ENCODE assay signal across 8 cellular contexts in the genomic region with DNA sequence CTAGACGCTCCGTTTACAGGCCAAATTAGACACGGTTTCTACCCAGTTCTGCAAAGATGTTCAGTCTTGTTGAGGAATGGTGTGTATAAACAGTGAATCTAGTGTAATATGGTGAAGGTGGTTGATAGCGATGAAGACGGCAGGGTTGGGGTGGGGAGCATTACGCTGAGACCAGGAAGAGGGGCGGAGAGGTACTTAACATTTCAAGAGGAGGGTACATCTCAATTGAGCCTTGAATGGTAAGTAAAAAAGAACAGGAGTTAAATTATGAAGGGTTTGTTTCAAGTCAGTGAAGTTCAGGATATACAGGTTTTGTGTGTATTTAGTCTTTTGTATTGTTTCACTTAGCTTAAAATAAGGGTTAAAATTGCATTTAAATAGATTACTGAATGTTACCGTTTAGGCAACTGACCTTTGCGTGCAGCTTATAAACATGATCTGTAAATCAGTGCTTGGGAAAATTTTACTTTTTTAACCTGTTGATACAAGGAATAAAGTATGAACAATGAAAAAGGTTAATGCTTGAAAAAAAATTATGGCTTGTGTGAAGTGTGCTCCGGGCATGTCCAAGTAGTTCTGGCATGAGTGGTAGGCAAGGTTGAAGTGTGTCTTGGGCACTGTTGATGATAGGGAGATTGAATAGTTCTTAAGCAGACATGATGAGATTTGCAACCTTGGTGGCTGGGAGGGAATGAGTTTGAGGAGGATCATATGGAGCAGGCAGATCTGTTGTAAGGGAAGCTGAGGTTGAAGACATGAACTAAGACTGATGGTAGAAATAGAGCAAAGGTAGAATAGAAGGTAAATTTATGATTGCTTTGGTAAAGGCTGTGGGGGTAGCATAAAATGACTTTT. TPM values are rescaled to one million over a fixed set of nuclear protein-coding genes. Genes with fewer than 3 reads are reported as not detected.
DNase-seq lines count a peak whose midpoint lies in the region; ATAC-seq and TF ChIP-seq lines count a peak whose summit lies in the region.

No MANE protein-coding gene starts in this region.

- H3K9me3 ChIP-seq in MM.1S (replicated peaks; ENCODE audit: insufficient read depth, low read length) (no peaks in the 10 kb centered on the region), colonic mucosa (no peaks in the 10 kb centered on the region), neuron (ENCODE audit: low read length) (no peaks in the 10 kb centered on the region)

- peaks cover 60% of the 10 kb centered on the region for H3K79me2 ChIP-seq in MM.1S (ENCODE audit: low read length)

- H3K27me3 Mint-ChIP-seq in Calu3 (ENCODE audit: unreplicated experiment) = no peaks in the 10 kb centered on the region

- H2AFZ ChIP-seq in MM.1S (ENCODE audit: low read length) = peak overlapping the region; percentile 56
- peak overlapping the region; percentile 35 for H2AFZ ChIP-seq in neuron (ENCODE audit: low read depth, low read length)

- H3K9me3 Mint-ChIP-seq in Calu3 (ENCODE audit: low read depth, unreplicated experiment) = no peaks in the 10 kb centered on the region

- no peaks in the 10 kb centered on the region for H3K9me2 ChIP-seq in MM.1S (replicated peaks; ENCODE audit: insufficient read depth, low read length)

- H3K4me3 ChIP-seq in MM.1S (ENCODE audit: low read length) (peak overlapping the region; percentile 99), colonic mucosa (peak overlapping the region; percentile 97), neuron (ENCODE audit: low read length) (peak overlapping the region; percentile 95)

- no peak overlapping the region for H3K27ac Mint-ChIP-seq in Calu3 (ENCODE audit: unreplicated experiment)

- H3K4me3 Mint-ChIP-seq in Calu3 (ENCODE audit: low read depth, unreplicated experiment) = no peak overlapping the region

- in situ Hi-C loops in G401 (cut with HindIII; ENCODE audit: low sequenced_read_pairs) = no loop called here

- H3K27ac ChIP-seq in MM.1S (ENCODE audit: low read length) = peak overlapping the region; percentile 24; the same call in 1 of the 2 replicates
- H3K27ac ChIP-seq in colonic mucosa = peak overlapping the region; percentile 89

- H3K9ac ChIP-seq in MM.1S (ENCODE audit: low read length) (peak overlapping the region; percentile 93), colonic mucosa (ENCODE audit: low read depth in 2 of 2, low read length in 2 of 2) (peak overlapping the region; percentile 75 to 97)

- H3K4me1 ChIP-seq in MM.1S (ENCODE audit: low read length) = peaks cover 12% of the 10 kb centered on the region; the same call in 1 of the 2 replicates
- peaks cover 19% of the 10 kb centered on the region for H3K4me1 ChIP-seq in colonic mucosa
- H3K4me1 ChIP-seq in neuron (ENCODE audit: insufficient read depth, low read length) = peaks cover 19% of the 10 kb centered on the region

- H3K4me2 ChIP-seq in MM.1S (ENCODE audit: low read depth, low read length) = peak overlapping the region; percentile 74

- intact Hi-C loops in Calu3 (cut with micrococcal nuclease; ENCODE audit: unreplicated experiment) = no loop called here
- intact Hi-C loops in colonic mucosa (cut with DNase I) = no loop called here

- TF ChIP-seq CTCF in Calu3 (IDR thresholded peaks at IDR 0.05; ENCODE audit: unreplicated experiment) (no peak), MM.1S (IDR thresholded peaks at IDR 0.05; ENCODE audit: low read length) (no peak), colonic mucosa (IDR thresholded peaks at IDR 0.05) (no peak)

- peaks cover 15% of the 10 kb centered on the region for H3K4me1 Mint-ChIP-seq in Calu3 (ENCODE audit: low read depth, unreplicated experiment)

- no peaks in the 10 kb centered on the region for H4K20me1 ChIP-seq in MM.1S (ENCODE audit: insufficient read depth, low read length)

- TSS peak; percentile 70 for BruUV-seq in Calu3 (replicated peaks; lab: Mats Ljungman, UMichigan)

- H3K36me3 ChIP-seq in MM.1S (replicated peaks; ENCODE audit: insufficient read depth, low read length) (peaks cover 13% of the 10 kb centered on the region), colonic mucosa (peaks cover 14% of the 10 kb centered on the region), neuron (ENCODE audit: insufficient read depth, low read length) (peaks cover 58% of the 10 kb centered on the region)

- peaks cover 36% of the 10 kb centered on the region for H3K36me3 Mint-ChIP-seq in Calu3 (ENCODE audit: insufficient read depth, unreplicated experiment)

- H3F3A ChIP-seq in MM.1S (ENCODE audit: insufficient read depth, low read length) = 0 out of 2 replicates have a peak, but pooled peaks cover 4% of the 10 kb centered on the region

- no peak for ATAC-seq in HG02840 (IDR thresholded peaks at IDR 0.05; ENCODE audit: low FRiP score, unreplicated experiment)

- DNase-seq in Calu3 (no peak), MM.1S (no peak), colonic mucosa (no peak), COLO668 (lab: John Stamatoyannopoulos, UW; ENCODE audit: unreplicated experiment) (no peak), G401 (ENCODE audit: low spot score) (no peak), hippocampal formation (lab: John Stamatoyannopoulos, UW) (no peak)

- CTCF ChIA-PET in Calu3 (lab: Charles Lee) = interaction anchor here (0.6 to 1.5 kb wide), 3 partner anchors 10 to 306 kb away, joined by 3 to 4 read pairs (median 3); no protein-coding TSS in a partner anchor

- H3K27me3 ChIP-seq in MM.1S (replicated peaks; ENCODE audit: insufficient read depth, low read length) (no peaks in the 10 kb centered on the region), colonic mucosa (no peaks in the 10 kb centered on the region), neuron (ENCODE audit: insufficient read depth, low read length) (no peaks in the 10 kb centered on the region)

RNA-seq across cellular contexts. Expression of a gene that starts 0.8 kb away (rescaled TPM):
- 79.6 and 92.1 TPM in 2 replicates for total RNA-seq in Calu3 (2022)
- total RNA-seq in colonic mucosa = 10 to 100 TPM; 28.1 to 41.8 TPM
- total RNA-seq in G401 (2014; rRNA removed; shearing (Covaris generic)) = 46.8 and 54.0 TPM in 2 replicates

RNA-seq across cellular contexts. Expression of a gene that starts 1.0 kb away (rescaled TPM):
- 127 and 133 TPM in 2 replicates for total RNA-seq in Calu3 (2022)
- 100 to 1,000 TPM; 121 to 129 TPM for total RNA-seq in colonic mucosa
- 49.4 and 92.9 TPM in 2 replicates for total RNA-seq in G401 (2014; rRNA removed; shearing (Covaris generic))

RNA-seq across cellular contexts. Expression of a gene that starts 7.6 kb away (rescaled TPM):
- total RNA-seq in Calu3 (2022) (0.47 and 0.50 TPM in 2 replicates), colonic mucosa (1 to 10 TPM in 1 of 2 donors, under 1 TPM in 1; 0.77 to 1.1 TPM)
- total RNA-seq in G401 (2014; rRNA removed; shearing (Covaris generic)) = 0.03 TPM in 1 of 2 replicates, not detected in the other

RNA-seq across cellular contexts. Expression of a gene that starts 40.4 kb away (rescaled TPM):
- total RNA-seq in Calu3 (2022) = 70.7 and 72.3 TPM in 2 replicates
- total RNA-seq in colonic mucosa = 10 to 100 TPM; 18.6 to 26.4 TPM
- total RNA-seq in G401 (2014; rRNA removed; shearing (Covaris generic)) = 14.5 and 16.9 TPM in 2 replicates

RNA-seq across cellular contexts. Expression of a gene that starts 58.1 kb away (rescaled TPM):
- 106 and 131 TPM in 2 replicates for total RNA-seq in Calu3 (2022)
- total RNA-seq in colonic mucosa = 10 to 100 TPM; 23.1 to 32.3 TPM
- 38.0 and 60.5 TPM in 2 replicates for total RNA-seq in G401 (2014; rRNA removed; shearing (Covaris generic))
